In genomic region chr1:174159253-174160108, GRCh38 we compare ENCODE assay signal across 8 cellular contexts. TPM values are rescaled to one million over a fixed set of nuclear protein-coding genes. Genes with fewer than 3 reads are reported as not detected.
A peak's percentile ranks its signal among the peaks of the same experiment; 100 is the strongest.
DNase-seq lines count a peak whose midpoint lies in the region; ATAC-seq and TF ChIP-seq lines count a peak whose summit lies in the region.

Gene RABGAP1L, plus strand, starts transcription at chr1:174159520.

- peaks cover 60% of the 10 kb centered on the region for H3K4me1 Mint-ChIP-seq in activated CD4-positive, alpha-beta memory T cell treated with anti-CD3 and anti-CD28 coated beads, Interleukin-2, amount 10 ng/mL, durations not matched to agents 7 days and 5 days

- H3K4me3 ChIP-seq in dorsolateral prefrontal cortex (peak within 1 kb of the TSS; percentile 73 to 100 (median 95)), right lobe of liver (peak within 1 kb of the TSS; percentile 95 to 98 (median 95))

- POLR2A ChIA-PET in activated CD4-positive, alpha-beta memory T cell treated with anti-CD3 and anti-CD28 coated beads, Interleukin-2, amount 10 ng/mL, durations not matched to agents 7 days and 5 days (lab: Charles Lee) = interaction anchor here (0.8 to 2.7 kb wide), 11 partner anchors 10 to 840 kb away, joined by 3 to 18 read pairs (median 4); partner anchors contain the start of genes CACYBP, DARS2, GAS5 and PRDX6

- H3K9me3 ChIP-seq in right lobe of liver = no peaks in the 10 kb centered on the region

- peaks cover 12% of the 10 kb centered on the region for H3K36me3 Mint-ChIP-seq in activated CD4-positive, alpha-beta memory T cell treated with anti-CD3 and anti-CD28 coated beads, Interleukin-2, amount 10 ng/mL, durations not matched to agents 7 days and 5 days (ENCODE audit: low read depth)

- no peaks in the 10 kb centered on the region for H3K36me3 ChIP-seq in right lobe of liver

- peak; percentile 83 for TF ChIP-seq POLR2A in right lobe of liver (IDR thresholded peaks at IDR 0.05)

- no peaks in the 10 kb centered on the region for H3K9me3 Mint-ChIP-seq in activated CD4-positive, alpha-beta memory T cell treated with anti-CD3 and anti-CD28 coated beads, Interleukin-2, amount 10 ng/mL, durations not matched to agents 7 days and 5 days

- H3K27me3 Mint-ChIP-seq in activated CD4-positive, alpha-beta memory T cell treated with anti-CD3 and anti-CD28 coated beads, Interleukin-2, amount 10 ng/mL, durations not matched to agents 7 days and 5 days = no peaks in the 10 kb centered on the region

- H3K27ac ChIP-seq in dorsolateral prefrontal cortex (peak within 1 kb of the TSS in 58 of 59 donors; percentile 27 to 97 (median 88)), right lobe of liver (peak within 1 kb of the TSS; percentile 85 to 96 (median 93))

- H3K27me3 ChIP-seq in dorsolateral prefrontal cortex = no peaks in the 10 kb centered on the region
- H3K27me3 ChIP-seq in right lobe of liver = no peaks in the 10 kb centered on the region

- peak in 42 of 56 donors; percentile 4 to 63 (median 26) for TF ChIP-seq CTCF in dorsolateral prefrontal cortex (IDR thresholded peaks at IDR 0.05 in 54 of 56, conservative IDR thresholded peaks at IDR 0.05 in 2 of 56; ENCODE audit: low read depth in 1 of 56, partially characterized antibody in 56 of 56)
- TF ChIP-seq CTCF in right lobe of liver (IDR thresholded peaks at IDR 0.05) = peak in 1 of 4 donors; percentile 6

- H3K4me3 Mint-ChIP-seq in activated CD4-positive, alpha-beta memory T cell treated with anti-CD3 and anti-CD28 coated beads, Interleukin-2, amount 10 ng/mL, durations not matched to agents 7 days and 5 days = peak within 1 kb of the TSS; percentile 84

- intact Hi-C loops in dorsolateral prefrontal cortex (cut with DNase I) = loop anchor here (2.0 to 5.0 kb wide), 3 partner anchors 137 to 292 kb away; partner anchors contain the start of genes ZBTB37 (in 2 of the 2), GAS5 (in 1 of the 2) and RC3H1 (in 1 of the 2)
- intact Hi-C loops in right lobe of liver (cut with DNase I) = no loop called here

- WGBS in right lobe of liver (ENCODE audit: insufficient coverage, low coverage, low lambda C conversion rate, missing lambda C conversion rate) = 0% methylated on average over 8 of the region's 97 CpGs

- H3K4me1 ChIP-seq in right lobe of liver = peaks cover 0 to 10% (median 0%) of the 10 kb centered on the region in 4 donors

- CTCF ChIA-PET in activated CD4-positive, alpha-beta memory T cell treated with anti-CD3 and anti-CD28 coated beads, Interleukin-2, amount 10 ng/mL, durations not matched to agents 7 days and 5 days (lab: Charles Lee) = interaction anchor here (1.3 kb wide), 1 partner anchor 58 kb away, joined by 3 read pairs; no protein-coding TSS in a partner anchor

- DNase-seq in CD1c-positive myeloid dendritic cell (ENCODE audit: extremely low spot score) = peak; percentile 96
- DNase-seq in HK-2 (ENCODE audit: unreplicated experiment) = peak; percentile 97
- peak; percentile 90 for DNase-seq in NCI-H82 treated with DMSO at 0.1 percent for 48 hours (lab: John Stamatoyannopoulos, UW; ENCODE audit: unreplicated experiment)
- DNase-seq in activated CD4-positive, alpha-beta memory T cell treated with anti-CD3 and anti-CD28 coated beads, Interleukin-2, amount 10 ng/mL, durations not matched to agents 7 days and 5 days = peak; percentile 95
- DNase-seq in dorsolateral prefrontal cortex = peak; percentile 75 to 93 (median 89)
- DNase-seq in right lobe of liver = peak; percentile 96 to 97 (median 97)
- DNase-seq in stimulated activated CD4-positive, alpha-beta T cell treated with anti-CD3 and anti-CD28 coated beads, Interleukin-4, amount 100 ng/mL, for 24 hours = peak; percentile 91

- ATAC-seq in GM19452 (IDR thresholded peaks at IDR 0.05; ENCODE audit: unreplicated experiment) (peak; percentile 59), right lobe of liver (peak; percentile 95 to 98 (median 96))

- peak within 1 kb of the TSS; percentile 93 for H3K27ac Mint-ChIP-seq in activated CD4-positive, alpha-beta memory T cell treated with anti-CD3 and anti-CD28 coated beads, Interleukin-2, amount 10 ng/mL, durations not matched to agents 7 days and 5 days

RNA-seq across cellular contexts. Expression of gene RABGAP1L, which starts in this region (rescaled TPM):
- 10 to 100 TPM; 76.8 to 80.5 TPM for total RNA-seq in activated CD4-positive, alpha-beta memory T cell treated with anti-CD3 and anti-CD28 coated beads, Interleukin-2, amount 10 ng/mL, durations not matched to agents 7 days and 5 days
- total RNA-seq in dorsolateral prefrontal cortex (100 to 1,000 TPM in 86 of 120 experiments, 10 to 100 TPM in 34; 48.6 to 148 (median 111) TPM), right lobe of liver (10 to 100 TPM; 11.7 to 23.1 (median 18.5) TPM)

Comparison
In these comparisons a context has a peak if more than half of its experiments do, and no peak if none do; other contexts are left out.
1. Peak in every context shown above with its lines: DNase-seq, ATAC-seq, H3K4me3 ChIP-seq and H3K27ac ChIP-seq.
2. intact Hi-C loops: an anchor here in dorsolateral prefrontal cortex (2.0 to 5.0 kb wide); none called in right lobe of liver.